ENCODE assay signal across 20 cellular contexts in the genomic region with DNA sequence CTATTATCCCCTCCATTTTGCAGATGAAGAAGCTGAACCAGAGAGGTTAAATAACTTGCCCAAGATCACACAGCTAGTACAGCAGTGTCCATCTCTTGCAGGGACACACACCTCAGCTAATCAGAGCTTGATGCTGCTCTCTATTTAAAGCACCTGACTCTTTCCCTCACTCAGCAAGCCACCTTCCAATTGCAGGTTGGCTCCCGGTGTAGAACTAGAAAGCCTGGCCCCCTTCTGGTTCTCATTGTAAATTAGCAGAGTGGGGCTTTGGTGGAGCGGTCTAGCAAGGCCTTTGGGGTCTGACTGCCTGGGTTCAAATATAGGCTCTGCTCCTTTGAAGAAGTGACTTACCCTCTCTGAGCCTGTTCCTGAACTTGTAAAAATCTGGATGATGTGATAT.
"Had no signal": no experiment of that assay in that cellular context is flagged by ENCODE, and none has a peak within 500 bp of the region (broad histone marks: within the 10 kb centered on the region; RNA-seq: fewer than 3 reads in every experiment).

No MANE protein-coding gene starts in this region.

- FAIRE-seq: colon, kidney, small intestine had no signal

- H3K27ac ChIP-seq: foreskin keratinocyte, lower lobe of right lung, neutrophil, ovary, right atrium auricular region had no signal

- H3K27me3 Mint-ChIP-seq: memory B cell, naive B cell had no signal

- H3K36me3 ChIP-seq: left ventricle myocardium inferior, lower lobe of right lung, neutrophil, ovary, right atrium auricular region, stomach had no signal

- H3K27me3 ChIP-seq: foreskin keratinocyte, ovary, right atrium auricular region, stomach had no signal

- H3K4me3 ChIP-seq: left ventricle myocardium inferior, lower lobe of right lung, ovary, right atrium auricular region, stomach had no signal

- H3K27ac Mint-ChIP-seq: effector memory CD8-positive, alpha-beta T cell; memory B cell; nephron progenitor cell had no signal

- ATAC-seq: effector memory CD8-positive, alpha-beta T cell; foreskin keratinocyte; left cardiac atrium; lower lobe of right lung had no signal

- DNase-seq: effector memory CD8-positive, alpha-beta T cell; foreskin keratinocyte; kidney; left cardiac atrium; left ventricle myocardium inferior; lower lobe of right lung; naive B cell; nephron progenitor cell; ovary; small intestine; stimulated activated CD4-positive, alpha-beta T cell treated with anti-CD3 and anti-CD28 coated beads, Interleukin-12 subunit alpha, Interleukin-12 subunit beta, amount 100 ng/mL, for 4 hours; stimulated activated naive CD4-positive, alpha-beta T cell; stomach; substantia nigra; trophoblast cell had no signal

- H3K4me3 Mint-ChIP-seq: dendritic cell treated with granulocyte-macrophage colony-stimulating factor and Interleukin-4, amounts not matched to agents 40 ng/mL and 50 ng/mL, for 4 days; effector memory CD8-positive, alpha-beta T cell; memory B cell; nephron progenitor cell had no signal

- H3K9me3 ChIP-seq: left ventricle myocardium inferior, lower lobe of right lung, neutrophil, ovary, right atrium auricular region, stomach had no signal

- H3K9me3 Mint-ChIP-seq: dendritic cell treated with granulocyte-macrophage colony-stimulating factor and Interleukin-4, amounts not matched to agents 40 ng/mL and 50 ng/mL, for 4 days; effector memory CD8-positive, alpha-beta T cell; naive B cell; nephron progenitor cell had no signal

- H3K36me3 Mint-ChIP-seq: naive B cell had no signal
